36 cellular contexts compared by ENCODE assay signal in the genomic region with DNA sequence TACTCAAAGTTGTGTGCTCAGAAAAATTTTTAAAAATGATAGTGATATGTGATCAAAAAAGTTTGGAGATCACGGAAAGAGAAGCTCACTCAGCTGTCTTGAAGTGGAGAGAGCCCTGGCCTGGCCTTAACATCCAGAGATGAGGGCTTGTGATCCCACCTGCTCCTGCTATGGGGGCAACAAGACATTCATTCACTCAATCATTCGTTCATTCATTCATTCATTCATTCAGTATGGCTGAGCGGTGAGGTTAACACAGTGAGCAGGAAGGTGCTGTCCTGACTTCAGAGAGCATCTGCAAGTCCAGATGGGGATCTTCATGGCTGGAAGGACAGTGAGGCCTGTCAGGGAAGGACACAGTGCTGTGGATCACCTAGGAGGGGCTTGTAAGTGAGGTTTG.
"Had no signal": no experiment of that assay in that cellular context is flagged by ENCODE, and none has a peak within 500 bp of the region (broad histone marks: within the 10 kb centered on the region; RNA-seq: fewer than 3 reads in every experiment).

No MANE protein-coding gene starts in this region.

- H3K27me3 ChIP-seq: adrenal gland, body of pancreas, cardiac muscle cell, colonic mucosa, dorsolateral prefrontal cortex, left lung, suprapubic skin, tibial artery, upper lobe of right lung had no signal

- H3K27me3 Mint-ChIP-seq: activated CD4-positive, alpha-beta memory T cell treated with anti-CD3 and anti-CD28 coated beads for 36 hours; activated CD4-positive, alpha-beta T cell treated with anti-CD3 and anti-CD28 coated beads, Interleukin-2, amount 10 ng/mL, durations not matched to agents 24 days and 14 days; activated naive CD8-positive, alpha-beta T cell treated with anti-CD3 and anti-CD28 coated beads for 36 hours had no signal

- H3K4me2 ChIP-seq: smooth muscle cell had no signal

- H3K36me3 ChIP-seq: adrenal gland, cardiac muscle cell, colonic mucosa, left lung, suprapubic skin, tibial artery, upper lobe of right lung, WERI-Rb-1 had no signal

- H3K79me2 ChIP-seq: parathyroid adenoma had no signal

- ATAC-seq: activated T-cell treated with anti-CD3 and anti-CD28 coated beads, Interleukin-2, amount 50 U/mL, for 72 hours; body of pancreas; left lung; psoas muscle had no signal

- H3K9ac ChIP-seq: parathyroid adenoma had no signal

- H3K9me3 ChIP-seq: adrenal gland, body of pancreas, colonic mucosa, left lung, mucosa of descending colon, psoas muscle, suprapubic skin, tibial artery, upper lobe of right lung had no signal

- H3K4me3 Mint-ChIP-seq: activated CD4-positive, alpha-beta memory T cell treated with anti-CD3 and anti-CD28 coated beads for 36 hours; activated CD4-positive, alpha-beta T cell treated with anti-CD3 and anti-CD28 coated beads, Interleukin-2, amount 10 ng/mL, durations not matched to agents 24 days and 14 days; activated naive CD8-positive, alpha-beta T cell treated with anti-CD3 and anti-CD28 coated beads for 36 hours; activated T-cell treated with anti-CD3 and anti-CD28 coated beads, Interleukin-2, amount 50 U/mL, for 72 hours; nephron had no signal

- H3K36me3 Mint-ChIP-seq: activated CD4-positive, alpha-beta memory T cell treated with anti-CD3 and anti-CD28 coated beads for 36 hours; activated naive CD8-positive, alpha-beta T cell treated with anti-CD3 and anti-CD28 coated beads for 36 hours had no signal

- H3K4me3 ChIP-seq: adrenal gland, body of pancreas, cardiac muscle cell, colonic mucosa, dorsolateral prefrontal cortex, left lung, lung, mucosa of descending colon, psoas muscle, smooth muscle cell, suprapubic skin, tibial artery, upper lobe of right lung had no signal

- H3K27ac ChIP-seq: body of pancreas, cardiac muscle cell, colonic mucosa, left lung, parathyroid adenoma, psoas muscle, suprapubic skin, tibial artery, upper lobe of right lung, WERI-Rb-1 had no signal

- DNase-seq: activated CD4-positive, alpha-beta memory T cell treated with anti-CD3 and anti-CD28 coated beads for 36 hours; activated CD4-positive, alpha-beta T cell treated with anti-CD3 and anti-CD28 coated beads, Interleukin-2, amount 10 ng/mL, durations not matched to agents 24 days and 14 days; activated CD4-positive, CD25-positive, alpha-beta regulatory T cell treated with anti-CD3 and anti-CD28 coated beads, Interleukin-2, amount 50 U/mL, for 72 hours; activated effector memory CD4-positive, alpha-beta T cell treated with Interleukin-2 at 50 U/mL for 16 hours; activated naive CD4-positive, alpha-beta T cell treated with Interleukin-2 at 50 U/mL for 16 hours; activated naive CD8-positive, alpha-beta T cell treated with anti-CD3 and anti-CD28 coated beads for 36 hours; activated T-cell treated with anti-CD3 and anti-CD28 coated beads, Interleukin-2, amount 50 U/mL, for 72 hours; aorta; body of pancreas; cerebellar nuclear complex; colonic mucosa; dorsolateral prefrontal cortex; effector memory CD4-positive, alpha-beta T cell; left lung; nucleus accumbens; psoas muscle; stimulated activated CD4-positive, alpha-beta T cell treated with anti-CD3 and anti-CD28 coated beads, Interleukin-1b, Interleukin-23, amount 100 ng/mL, for 48 hours; stimulated activated CD4-positive, alpha-beta T cell treated with anti-CD3 and anti-CD28 coated beads, Interleukin-4, amount 100 ng/mL, for 4 hours; stimulated activated CD8-positive, alpha-beta memory T cell treated with anti-CD3 and anti-CD28 coated beads, Interleukin-4, amount 100 ng/mL, for 48 hours; stimulated activated naive CD4-positive, alpha-beta T cell; T-helper 1 cell; T-helper 9 cell; tibial artery; upper lobe of right lung; WERI-Rb-1 had no signal

- FAIRE-seq: frontal cortex, islet of Langerhans, TTC549 had no signal

- H2AFZ ChIP-seq: parathyroid adenoma had no signal

- H3K9me3 Mint-ChIP-seq: activated CD4-positive, alpha-beta memory T cell treated with anti-CD3 and anti-CD28 coated beads for 36 hours; activated CD4-positive, alpha-beta T cell treated with anti-CD3 and anti-CD28 coated beads, Interleukin-2, amount 10 ng/mL, durations not matched to agents 24 days and 14 days; activated naive CD8-positive, alpha-beta T cell treated with anti-CD3 and anti-CD28 coated beads for 36 hours; activated T-cell treated with anti-CD3 and anti-CD28 coated beads, Interleukin-2, amount 50 U/mL, for 72 hours; nephron had no signal

- H3K27ac Mint-ChIP-seq: activated CD4-positive, alpha-beta memory T cell treated with anti-CD3 and anti-CD28 coated beads for 36 hours; activated CD4-positive, alpha-beta T cell treated with anti-CD3 and anti-CD28 coated beads, Interleukin-2, amount 10 ng/mL, durations not matched to agents 24 days and 14 days; activated naive CD8-positive, alpha-beta T cell treated with anti-CD3 and anti-CD28 coated beads for 36 hours; activated T-cell treated with anti-CD3 and anti-CD28 coated beads, Interleukin-2, amount 50 U/mL, for 72 hours; nephron had no signal
